Comparison of ENCODE assay signal across 20 cellular contexts in the genomic region with DNA sequence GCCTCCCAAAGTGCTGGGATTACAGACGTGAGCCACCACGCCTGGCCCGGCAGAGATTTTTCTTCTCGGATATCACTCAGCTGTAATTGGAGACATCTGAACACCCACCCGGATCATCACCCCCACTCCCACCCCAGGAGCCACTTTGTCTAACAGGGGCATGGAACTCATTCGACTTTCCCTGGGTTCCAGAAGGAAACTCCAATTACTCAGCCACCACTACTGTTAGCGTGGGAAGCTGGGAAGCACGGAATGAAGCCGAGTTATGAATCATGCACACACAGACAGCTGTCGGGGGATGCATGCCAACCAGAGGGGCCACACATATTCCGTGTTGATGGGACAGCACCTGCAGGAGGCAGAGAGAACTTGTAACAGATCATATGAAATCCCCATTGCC.
DNase-seq lines count a peak whose midpoint lies in the region; TF ChIP-seq lines count a peak whose summit lies in the region.
"Had no signal": no experiment of that assay in that cellular context is flagged by ENCODE, and none has a peak within 500 bp of the region (broad histone marks: within the 10 kb centered on the region; RNA-seq: fewer than 3 reads in every experiment).

No MANE protein-coding gene starts in this region.

- H3K27me3 ChIP-seq in skeletal muscle satellite cell (ENCODE audit: control insufficient read depth, insufficient read depth, low read length), result no peaks in the 10 kb centered on the region
- H3K27me3 ChIP-seq: esophagus squamous epithelium, upper lobe of left lung had no signal

- H3K9me3 ChIP-seq in skeletal muscle satellite cell (replicated peaks; ENCODE audit: low read length), result peaks cover 8% of the 10 kb centered on the region

- in situ Hi-C loops in astrocyte of the cerebellum (cut with HindIII; ENCODE audit: low sequenced_read_pairs), result no loop called here

- TF ChIP-seq CTCF in astrocyte of the cerebellum (IDR thresholded peaks at IDR 0.05; ENCODE audit: low read depth, low read length, missing control alignments), result no peak
- no peak for TF ChIP-seq CTCF in GM10248 (IDR thresholded peaks at IDR 0.05; ENCODE audit: control extremely low read depth, extremely low read depth, low read depth, missing control alignments)

- peak; percentile 20 for DNase-seq in HT1080 (ENCODE audit: low read depth)
- DNase-seq in astrocyte of the cerebellum (ENCODE audit: low read depth), result peak; percentile 9
- peak; percentile 34 for DNase-seq in inferior parietal cortex (ENCODE audit: extremely low spot score)
- no peak for DNase-seq in GM10248 (ENCODE audit: extremely low spot score)
- no peak for DNase-seq in NCI-H510A (lab: John Stamatoyannopoulos, UW)
- no peak for DNase-seq in cerebellar cortex (ENCODE audit: low spot score)
- DNase-seq in AML-193 (lab: John Stamatoyannopoulos, UW), result no peak
- DNase-seq: activated CD4-positive, alpha-beta T cell treated with anti-CD3 and anti-CD28 coated beads, Interleukin-2, amount 50 U/mL, for 1 hour; activated naive CD8-positive, alpha-beta T cell treated with anti-CD3 and anti-CD28 coated beads, Interleukin-2, amount 50 U/mL, for 24 hours; COR-L47; effector memory CD8-positive, alpha-beta T cell; esophagus squamous epithelium; glutamatergic neuron; midbrain; NCI-H1436 treated with DMSO at 0.1 percent for 48 hours; NCI-H2171 treated with DMSO at 0.1 percent for 48 hours; NCI-H774; SIG-M5 had no signal

- H3K4me2 ChIP-seq in skeletal muscle satellite cell (ENCODE audit: low read length), result peak overlapping the region; percentile 12

- H3K9ac ChIP-seq in skeletal muscle satellite cell (ENCODE audit: low read depth, low read length), result peak overlapping the region; percentile 16

- no peak overlapping the region for H3K4me3 ChIP-seq in astrocyte of the cerebellum (ENCODE audit: low read depth, low read length)
- H3K4me3 ChIP-seq in skeletal muscle satellite cell (ENCODE audit: low read length), result no peak overlapping the region
- H3K4me3 ChIP-seq: esophagus squamous epithelium, upper lobe of left lung had no signal

- no peaks in the 10 kb centered on the region for H3K36me3 ChIP-seq in skeletal muscle satellite cell (ENCODE audit: insufficient read depth, low read length)
- H3K36me3 ChIP-seq: upper lobe of left lung had no signal

- H3K4me1 ChIP-seq in skeletal muscle satellite cell (ENCODE audit: control insufficient read depth, insufficient read depth, low read length), result peaks cover 12% of the 10 kb centered on the region
- H3K4me1 ChIP-seq: esophagus squamous epithelium, upper lobe of left lung had no signal

- POLR2A ChIA-PET in GM10248 (lab: Yijun Ruan, JAX), result no interaction called here

- CTCF ChIA-PET in GM10248 (lab: Yijun Ruan, JAX), result no interaction called here

Comparison
In these comparisons a context has a peak if more than half of its experiments do, and no peak if none do; other contexts are left out.
1. DNase-seq: peak in HT1080 (single experiment), astrocyte of the cerebellum (single experiment) and inferior parietal cortex (single experiment); none in GM10248 (single experiment), NCI-H510A (single experiment), cerebellar cortex (single experiment) and AML-193 (0 of 2).